In the genomic region with DNA sequence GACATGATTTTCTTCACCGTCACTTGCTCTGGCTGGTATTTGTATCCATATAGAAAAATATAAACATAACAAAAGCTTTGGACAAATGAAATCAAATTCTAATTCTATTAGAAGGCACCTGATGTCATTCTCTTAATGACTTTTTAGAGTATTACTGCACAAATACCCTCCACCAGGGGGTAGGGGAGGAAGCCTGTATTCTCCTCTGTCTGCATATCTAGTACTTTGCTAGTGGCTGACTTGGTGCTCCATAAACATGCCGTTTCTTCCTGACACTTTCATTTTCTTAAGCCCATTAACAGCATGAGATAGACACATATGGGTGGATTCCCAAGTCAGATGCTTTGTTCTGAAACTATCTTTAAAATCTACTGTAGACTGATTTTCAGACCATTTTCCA, we compare ENCODE assay signal across 1 cellular context.
TF ChIP-seq lines count a peak whose summit lies in the region.

No MANE protein-coding gene starts in this region.

TF ChIP-seq in SK-N-SH treated with all-trans-retinoic acid at 6 μM for 48 hours, 23 proteins besides CTCF, POLR2A, EP300 and RAD21 (continued from another document):
- TF ChIP-seq, protein P1, sequence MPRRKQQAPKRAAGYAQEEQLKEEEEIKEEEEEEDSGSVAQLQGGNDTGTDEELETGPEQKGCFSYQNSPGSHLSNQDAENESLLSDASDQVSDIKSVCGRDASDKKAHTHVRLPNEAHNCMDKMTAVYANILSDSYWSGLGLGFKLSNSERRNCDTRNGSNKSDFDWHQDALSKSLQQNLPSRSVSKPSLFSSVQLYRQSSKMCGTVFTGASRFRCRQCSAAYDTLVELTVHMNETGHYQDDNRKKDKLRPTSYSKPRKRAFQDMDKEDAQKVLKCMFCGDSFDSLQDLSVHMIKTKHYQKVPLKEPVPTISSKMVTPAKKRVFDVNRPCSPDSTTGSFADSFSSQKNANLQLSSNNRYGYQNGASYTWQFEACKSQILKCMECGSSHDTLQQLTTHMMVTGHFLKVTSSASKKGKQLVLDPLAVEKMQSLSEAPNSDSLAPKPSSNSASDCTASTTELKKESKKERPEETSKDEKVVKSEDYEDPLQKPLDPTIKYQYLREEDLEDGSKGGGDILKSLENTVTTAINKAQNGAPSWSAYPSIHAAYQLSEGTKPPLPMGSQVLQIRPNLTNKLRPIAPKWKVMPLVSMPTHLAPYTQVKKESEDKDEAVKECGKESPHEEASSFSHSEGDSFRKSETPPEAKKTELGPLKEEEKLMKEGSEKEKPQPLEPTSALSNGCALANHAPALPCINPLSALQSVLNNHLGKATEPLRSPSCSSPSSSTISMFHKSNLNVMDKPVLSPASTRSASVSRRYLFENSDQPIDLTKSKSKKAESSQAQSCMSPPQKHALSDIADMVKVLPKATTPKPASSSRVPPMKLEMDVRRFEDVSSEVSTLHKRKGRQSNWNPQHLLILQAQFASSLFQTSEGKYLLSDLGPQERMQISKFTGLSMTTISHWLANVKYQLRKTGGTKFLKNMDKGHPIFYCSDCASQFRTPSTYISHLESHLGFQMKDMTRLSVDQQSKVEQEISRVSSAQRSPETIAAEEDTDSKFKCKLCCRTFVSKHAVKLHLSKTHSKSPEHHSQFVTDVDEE (CRISPR knock-in tag; IDR thresholded peaks at IDR 0.05), result no peak
- TF ChIP-seq ISL1 (CRISPR knock-in tag; IDR thresholded peaks at IDR 0.05), result no peak
- TF ChIP-seq CSDC2 (CRISPR knock-in tag; IDR thresholded peaks at IDR 0.05), result no peak
- TF ChIP-seq BACH2 (CRISPR knock-in tag; IDR thresholded peaks at IDR 0.05; ENCODE audit: borderline replicate concordance), result no peak
